In the genomic region with DNA sequence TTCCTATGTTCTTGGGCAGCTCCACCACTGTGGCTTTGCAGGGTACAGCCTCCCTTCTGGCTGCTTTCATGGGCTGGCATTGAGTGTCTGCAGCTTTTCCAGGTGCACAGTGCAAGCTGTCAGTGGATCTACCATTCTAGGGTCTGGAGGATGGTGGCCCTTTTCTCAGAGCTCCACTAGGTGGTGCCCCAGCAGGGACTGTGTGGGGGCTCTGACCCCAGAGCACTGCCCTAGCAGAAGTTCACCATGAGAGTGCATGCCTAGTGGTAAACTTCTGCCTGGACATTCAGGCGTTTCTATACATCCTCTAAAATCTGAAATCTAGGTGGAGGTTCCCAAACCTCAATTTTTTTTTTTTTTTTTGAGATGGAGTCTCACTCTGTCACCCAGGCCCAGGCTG, we compare ENCODE assay signal across 1 cellular context.
TF ChIP-seq lines count a peak whose summit lies in the region.

No MANE protein-coding gene starts in this region.

TF ChIP-seq in K562, 482 proteins besides CTCF, POLR2A, EP300 and RAD21:
- 0 out of 2 replicates have a peak, but pooled peaks have one; percentile 26 for TF ChIP-seq CBX5 (IDR thresholded peaks at IDR 0.05; ENCODE audit: borderline replicate concordance, low read depth)
